Comparison of ENCODE assay signal across 9 cellular contexts in genomic region chr1:1020415-1021009, GRCh38. TPM values are rescaled to one million over a fixed set of nuclear protein-coding genes. Genes with fewer than 3 reads are reported as not detected.
DNase-seq lines count a peak whose midpoint lies in the region; ATAC-seq, FAIRE-seq and TF ChIP-seq lines count a peak whose summit lies in the region.
"Had no signal": no experiment of that assay in that cellular context is flagged by ENCODE, and none has a peak within 500 bp of the region (broad histone marks: within the 10 kb centered on the region; RNA-seq: fewer than 3 reads in every experiment).

No MANE protein-coding gene starts in this region.

- H3K79me1 ChIP-seq in neuronal stem cell (ENCODE audit: low read depth, low read length) = peaks cover 28% of the 10 kb centered on the region

- ATAC-seq in GM21529 (IDR thresholded peaks at IDR 0.05; ENCODE audit: unreplicated experiment) = peak; percentile 17

- peak overlapping the region; percentile 99 for H2AK5ac ChIP-seq in neuronal stem cell (ENCODE audit: low read depth, low read length)

- H3K23ac ChIP-seq in neuronal stem cell (ENCODE audit: low read depth, low read length, poor library complexity) = peak overlapping the region; percentile 91

- intact Hi-C loops in endothelial cell of umbilical vein (cut with micrococcal nuclease) = loop anchor here (2.0 kb wide), 1 partner anchor 20 kb away; no protein-coding TSS in a partner anchor

- TF ChIP-seq CTCF in OCI-LY1 (IDR thresholded peaks at IDR 0.05; ENCODE audit: low read length) (no peak), endothelial cell of umbilical vein (IDR thresholded peaks at IDR 0.05; ENCODE audit: extremely low read depth in 1 of 2, insufficient read depth in 1 of 2, low read depth in 1 of 2, low read length in 2 of 2) (no peak)

- POLR2A ChIA-PET in endothelial cell of umbilical vein (lab: Charles Lee) = no interaction called here

- peak overlapping the region; percentile 94 for H2BK120ac ChIP-seq in neuronal stem cell (ENCODE audit: low read depth, low read length)

- H2BK5ac ChIP-seq in neuronal stem cell (ENCODE audit: low read length) = peak overlapping the region; percentile 93

- no peaks in the 10 kb centered on the region for H3K9me1 ChIP-seq in endothelial cell of umbilical vein (replicated peaks; ENCODE audit: control insufficient read depth, extremely low read depth, insufficient read depth, low read length)

- BruUV-seq in endothelial cell of umbilical vein (replicated peaks; lab: Mats Ljungman, UMichigan) = no TSS peak

- CTCF ChIA-PET in endothelial cell of umbilical vein (lab: Charles Lee) = interaction anchor here (1.3 to 1.5 kb wide), 3 partner anchors 12 to 44 kb away, joined by 4 to 12 read pairs (median 5); no protein-coding TSS in a partner anchor

- peak overlapping the region; percentile 16 for H2BK12ac ChIP-seq in neuronal stem cell (ENCODE audit: low read length)

- peak overlapping the region; percentile 81 for H3K4me2 ChIP-seq in OCI-LY1 (ENCODE audit: low read length)
- peak overlapping the region; percentile 71 for H3K4me2 ChIP-seq in endothelial cell of umbilical vein (ENCODE audit: insufficient read depth, low read length)
- H3K4me2 ChIP-seq in neuronal stem cell (ENCODE audit: insufficient read depth, low read length, poor library complexity, severe bottlenecking) = peak overlapping the region; percentile 84

- H3K36me3 ChIP-seq in OCI-LY1 (ENCODE audit: insufficient read depth, low read length) (no peaks in the 10 kb centered on the region), endothelial cell of umbilical vein (ENCODE audit: control insufficient read depth in 2 of 2, extremely low read depth in 1 of 2, insufficient read depth in 2 of 2, low read length in 2 of 2) (no peaks in the 10 kb centered on the region), neuronal stem cell (replicated peaks in 1 of 2; ENCODE audit: control insufficient read depth in 2 of 2, insufficient read depth in 2 of 2, low read length in 2 of 2) (peaks cover 2 to 25% of the 10 kb centered on the region in 2 donors)

- no peaks in the 10 kb centered on the region for H4K20me1 ChIP-seq in OCI-LY1 (ENCODE audit: insufficient read depth, low read length)
- H4K20me1 ChIP-seq in endothelial cell of umbilical vein (replicated peaks; ENCODE audit: control insufficient read depth, extremely low read depth, insufficient read depth, low read length) = no peaks in the 10 kb centered on the region

- DNase-seq in EL (peak; percentile 44), endothelial cell of umbilical vein (ENCODE audit: low read depth, low spot score) (no peak), neuronal stem cell (ENCODE audit: low spot score) (no peak), SIG-M5 (lab: John Stamatoyannopoulos, UW) (no peak), DMS153 treated with DMSO at 0.1 percent for 48 hours (lab: John Stamatoyannopoulos, UW; ENCODE audit: unreplicated experiment) (no peak), HTR-8/SVneo (ENCODE audit: insufficient read length, low spot score) (no peak)

- no peaks in the 10 kb centered on the region for H3K9me2 ChIP-seq in OCI-LY1 (ENCODE audit: low read depth, low read length)

- H3K79me2 ChIP-seq in OCI-LY1 (ENCODE audit: insufficient read depth, low read length) = no peaks in the 10 kb centered on the region
- H3K79me2 ChIP-seq in endothelial cell of umbilical vein (ENCODE audit: control insufficient read depth, insufficient read depth, low read length) = no peaks in the 10 kb centered on the region

- H3K4me3 ChIP-seq in OCI-LY1 (ENCODE audit: low read depth, low read length, poor library complexity, severe bottlenecking) (peak overlapping the region; percentile 61), endothelial cell of umbilical vein (replicated peaks in 1 of 3; ENCODE audit: insufficient read depth in 1 of 3, low read depth in 1 of 3, low read length in 3 of 3) (peak overlapping the region; percentile 26 to 71 (median 50)), neuronal stem cell (ENCODE audit: low read length in 2 of 2) (peak overlapping the region; percentile 90 to 97)

- no peak overlapping the region for H2AFZ ChIP-seq in OCI-LY1 (ENCODE audit: low read length)
- H2AFZ ChIP-seq in endothelial cell of umbilical vein (ENCODE audit: low read depth, low read length) = peak overlapping the region; percentile 32
- peak overlapping the region; percentile 74 for H2AFZ ChIP-seq in neuronal stem cell (ENCODE audit: low read length)

- H3K27me3 ChIP-seq in OCI-LY1 (ENCODE audit: insufficient read depth, low read length) = peaks cover 16% of the 10 kb centered on the region; the same call in 1 of the 2 replicates
- no peaks in the 10 kb centered on the region for H3K27me3 ChIP-seq in endothelial cell of umbilical vein (ENCODE audit: control insufficient read depth in 2 of 2, insufficient read depth in 2 of 2, low read length in 2 of 2)
- no peaks in the 10 kb centered on the region for H3K27me3 ChIP-seq in neuronal stem cell (ENCODE audit: control insufficient read depth in 3 of 3, insufficient read depth in 3 of 3, low read depth in 1 of 3, low read length in 3 of 3)

- H2BK15ac ChIP-seq in neuronal stem cell (ENCODE audit: low read length) = peak overlapping the region; percentile 98

- H4K91ac ChIP-seq in neuronal stem cell (ENCODE audit: low read depth, low read length, poor library complexity) = peak overlapping the region; percentile 85

- H3K18ac ChIP-seq in neuronal stem cell (ENCODE audit: low read length) = peak overlapping the region; percentile 100

- H3F3A ChIP-seq in OCI-LY1 (ENCODE audit: insufficient read depth, low read length) = no peaks in the 10 kb centered on the region

- no peak overlapping the region for H3K27ac ChIP-seq in OCI-LY1 (ENCODE audit: low read depth, low read length, poor library complexity, severe bottlenecking)
- H3K27ac ChIP-seq in endothelial cell of umbilical vein (ENCODE audit: insufficient read depth, low read depth, low read length) = no peak overlapping the region
- H3K27ac ChIP-seq in neuronal stem cell (replicated peaks; ENCODE audit: low read length) = peak overlapping the region; percentile 90

- no CpG with 5 or more reads among the region's 59 CpGs for WGBS in neuronal stem cell (ENCODE audit: extremely low coverage in 2 of 2, insufficient read length in 2 of 2, insufficient replicate concordance in 1 of 2), 2 donors

- H4K8ac ChIP-seq in neuronal stem cell (ENCODE audit: low read depth, low read length) = no peak overlapping the region

- TF ChIP-seq POLR2A in endothelial cell of umbilical vein (IDR thresholded peaks at IDR 0.05; ENCODE audit: low read depth, low read length) = no peak

- dilution Hi-C loops in endothelial cell of umbilical vein (cut with MboI; ENCODE audit: extremely low pct_ligation_motif_present, low sequenced_read_pairs) = no loop called here

- FAIRE-seq in endothelial cell of umbilical vein (lab: Jason Lieb, UNC) (no peak), HTR-8/SVneo (lab: Jason Lieb, UNC) (no peak)

- H3K9ac ChIP-seq in OCI-LY1 (ENCODE audit: low read length) (peak overlapping the region; percentile 51; the same call in 1 of the 2 replicates), endothelial cell of umbilical vein (replicated peaks; ENCODE audit: extremely low read depth, insufficient read depth, low read length) (peak overlapping the region; percentile 17), neuronal stem cell (ENCODE audit: low read depth, low read length, poor library complexity) (peak overlapping the region; percentile 96)

- H3K4ac ChIP-seq in neuronal stem cell (ENCODE audit: low read length) = peak overlapping the region; percentile 89

- H3K4me1 ChIP-seq in OCI-LY1 (ENCODE audit: insufficient read depth, low read length, severe bottlenecking) (peaks cover 4% of the 10 kb centered on the region), endothelial cell of umbilical vein (ENCODE audit: control insufficient read depth, extremely low read depth, insufficient read depth, low read length) (peaks cover 16% of the 10 kb centered on the region), neuronal stem cell (ENCODE audit: control insufficient read depth in 2 of 2, insufficient read depth in 1 of 2, low read depth in 1 of 2, low read length in 2 of 2) (peaks cover 12 to 30% of the 10 kb centered on the region in 2 donors)

- peak overlapping the region; percentile 38 for H3K14ac ChIP-seq in neuronal stem cell (ENCODE audit: low read length)

- H3K9me3 ChIP-seq in OCI-LY1 (ENCODE audit: low read length) = no peaks in the 10 kb centered on the region
- no peaks in the 10 kb centered on the region for H3K9me3 ChIP-seq in endothelial cell of umbilical vein (replicated peaks; ENCODE audit: control insufficient read depth, insufficient read depth, low read length)
- H3K9me3 ChIP-seq in neuronal stem cell (replicated peaks in 1 of 2; ENCODE audit: control insufficient read depth in 2 of 2, insufficient read depth in 1 of 2, low read depth in 1 of 2, low read length in 2 of 2) = no peaks in the 10 kb centered on the region

RNA-seq across cellular contexts. Expression of gene AGRN, which starts 0.6 kb away (rescaled TPM):
- 67.8 and 75.6 TPM in 2 replicates for total RNA-seq in endothelial cell of umbilical vein
- 66.6 and 78.9 TPM in 2 replicates for polyA plus RNA-seq in endothelial cell of umbilical vein
- 37.4 and 54.0 TPM in 2 replicates for polyA plus RNA-seq in endothelial cell of umbilical vein (2011; cell fraction: cytosol; rRNA removed)
- polyA plus RNA-seq in endothelial cell of umbilical vein (2011; cell fraction: nucleus; rRNA removed) = 180 and 187 TPM in 2 replicates
- 59.5 and 122 TPM in 2 replicates for polyA plus RNA-seq in endothelial cell of umbilical vein (2012)
- 54.3 and 61.2 TPM in 2 replicates for polyA minus RNA-seq in endothelial cell of umbilical vein
- polyA minus RNA-seq in endothelial cell of umbilical vein (2011; cell fraction: cytosol; rRNA and poly(A)+ RNA removed) = 32.9 TPM
- 40.7 and 70.5 TPM in 2 replicates for polyA minus RNA-seq in endothelial cell of umbilical vein (2011; cell fraction: nucleus; rRNA and poly(A)+ RNA removed)
- 79.8 TPM for polyA plus RNA-seq in neuronal stem cell (2013, experiment 1 of 2)
- 78.9 TPM for polyA plus RNA-seq in neuronal stem cell (2013, experiment 2 of 2)

RNA-seq across cellular contexts. Expression of gene ISG15, which starts 7.2 kb away (rescaled TPM):
- total RNA-seq in endothelial cell of umbilical vein = 44.6 and 47.6 TPM in 2 replicates
- polyA plus RNA-seq in endothelial cell of umbilical vein = 154 and 220 TPM in 2 replicates
- 57.5 and 90.1 TPM in 2 replicates for polyA plus RNA-seq in endothelial cell of umbilical vein (2011; cell fraction: cytosol; rRNA removed)
- polyA plus RNA-seq in endothelial cell of umbilical vein (2011; cell fraction: nucleus; rRNA removed) = 19.9 and 21.4 TPM in 2 replicates
- polyA plus RNA-seq in endothelial cell of umbilical vein (2012) = 63.6 and 84.9 TPM in 2 replicates
- polyA minus RNA-seq in endothelial cell of umbilical vein = 24.4 and 32.6 TPM in 2 replicates
- polyA minus RNA-seq in endothelial cell of umbilical vein (2011; cell fraction: cytosol; rRNA and poly(A)+ RNA removed) = 23.7 TPM
- 3.4 and 8.0 TPM in 2 replicates for polyA minus RNA-seq in endothelial cell of umbilical vein (2011; cell fraction: nucleus; rRNA and poly(A)+ RNA removed)
- polyA plus RNA-seq in neuronal stem cell (2013, experiment 1 of 2) = 44.0 TPM
- 44.5 TPM for polyA plus RNA-seq in neuronal stem cell (2013, experiment 2 of 2)

RNA-seq across cellular contexts. Expression of gene HES4, which starts 20.6 kb away (rescaled TPM):
- 32.0 and 37.6 TPM in 2 replicates for total RNA-seq in endothelial cell of umbilical vein
- 30.5 and 50.6 TPM in 2 replicates for polyA plus RNA-seq in endothelial cell of umbilical vein
- polyA plus RNA-seq in endothelial cell of umbilical vein (2011; cell fraction: cytosol; rRNA removed) = 6.8 and 11.8 TPM in 2 replicates
- polyA plus RNA-seq in endothelial cell of umbilical vein (2011; cell fraction: nucleus; rRNA removed) = 54.2 and 66.1 TPM in 2 replicates
- polyA plus RNA-seq in endothelial cell of umbilical vein (2012) = 3.1 and 11.3 TPM in 2 replicates
- polyA minus RNA-seq in endothelial cell of umbilical vein = 2.1 and 2.5 TPM in 2 replicates
- polyA minus RNA-seq in endothelial cell of umbilical vein (2011; cell fraction: cytosol; rRNA and poly(A)+ RNA removed) = 26.1 TPM
- 9.2 and 33.1 TPM in 2 replicates for polyA minus RNA-seq in endothelial cell of umbilical vein (2011; cell fraction: nucleus; rRNA and poly(A)+ RNA removed)
- 312 TPM for polyA plus RNA-seq in neuronal stem cell (2013, experiment 1 of 2)
- polyA plus RNA-seq in neuronal stem cell (2013, experiment 2 of 2) = 285 TPM

RNA-seq across cellular contexts. Expression of gene PERM1, which starts 38.6 kb away (rescaled TPM):
- total RNA-seq in endothelial cell of umbilical vein = not detected in 2 replicates
- polyA plus RNA-seq in endothelial cell of umbilical vein = not detected in 2 replicates
- not detected in 2 replicates for polyA plus RNA-seq in endothelial cell of umbilical vein (2011; cell fraction: cytosol; rRNA removed)
- polyA plus RNA-seq in endothelial cell of umbilical vein (2011; cell fraction: nucleus; rRNA removed) = not detected in 2 replicates
- 0.46 and 0.52 TPM in 2 replicates for polyA plus RNA-seq in endothelial cell of umbilical vein (2012)
- polyA minus RNA-seq in endothelial cell of umbilical vein = 0.13 TPM in 1 of 2 replicates, not detected in the other
- not detected for polyA minus RNA-seq in endothelial cell of umbilical vein (2011; cell fraction: cytosol; rRNA and poly(A)+ RNA removed)
- not detected in 2 replicates for polyA minus RNA-seq in endothelial cell of umbilical vein (2011; cell fraction: nucleus; rRNA and poly(A)+ RNA removed)
- polyA plus RNA-seq in neuronal stem cell (2013, experiment 1 of 2) = not detected
- 0.01 TPM for polyA plus RNA-seq in neuronal stem cell (2013, experiment 2 of 2)
- total RNA-seq: T-helper 2 cell treated with Interferon-gamma antibody and Interleukin-4, amounts not matched to agents 100 ng/mL and 5 ng/mL, for 36 hours had no signal

RNA-seq across cellular contexts. Expression of gene RNF223, which starts 53.6 kb away (rescaled TPM):
- total RNA-seq in endothelial cell of umbilical vein = not detected in 2 replicates
- polyA plus RNA-seq in endothelial cell of umbilical vein = not detected in 2 replicates
- not detected in 2 replicates for polyA plus RNA-seq in endothelial cell of umbilical vein (2011; cell fraction: cytosol; rRNA removed)
- polyA plus RNA-seq in endothelial cell of umbilical vein (2011; cell fraction: nucleus; rRNA removed) = not detected in 2 replicates
- not detected in 2 replicates for polyA plus RNA-seq in endothelial cell of umbilical vein (2012)
- not detected in 2 replicates for polyA minus RNA-seq in endothelial cell of umbilical vein
- 3.4 TPM for polyA minus RNA-seq in endothelial cell of umbilical vein (2011; cell fraction: cytosol; rRNA and poly(A)+ RNA removed)
- not detected in 2 replicates for polyA minus RNA-seq in endothelial cell of umbilical vein (2011; cell fraction: nucleus; rRNA and poly(A)+ RNA removed)
- polyA plus RNA-seq in neuronal stem cell (2013, experiment 1 of 2) = 0.03 TPM
- polyA plus RNA-seq in neuronal stem cell (2013, experiment 2 of 2) = 0.01 TPM
- total RNA-seq: T-helper 2 cell treated with Interferon-gamma antibody and Interleukin-4, amounts not matched to agents 100 ng/mL and 5 ng/mL, for 36 hours had no signal

Comparison
In these comparisons a context has a peak if more than half of its experiments do, and no peak if none do; other contexts are left out.
1. H3K9ac ChIP-seq: peak in every context shown above with its lines; median percentile 96 in neuronal stem cell; 51 in OCI-LY1; 17 in endothelial cell of umbilical vein.